In the genomic region with DNA sequence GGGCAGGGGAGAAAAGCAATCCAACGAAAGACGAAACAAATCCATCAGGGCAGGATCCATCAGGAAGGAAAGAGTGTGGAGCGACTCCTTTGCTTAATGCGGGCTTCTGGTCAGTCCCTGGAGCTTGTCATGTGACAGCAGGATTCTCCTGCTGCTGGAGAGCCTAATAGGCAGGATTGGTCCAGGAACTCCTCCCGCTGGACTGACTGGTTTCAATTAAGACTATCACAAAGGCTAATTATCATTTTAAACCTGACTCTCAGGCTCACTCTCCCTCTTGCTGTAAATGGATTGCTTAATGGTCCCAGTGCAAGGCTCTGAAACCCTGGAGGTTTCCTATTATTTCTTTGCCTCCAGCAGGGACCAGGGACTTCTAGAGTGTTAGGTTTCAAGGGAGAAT, we compare ENCODE assay signal across 21 cellular contexts.
DNase-seq lines count a peak whose midpoint lies in the region; ATAC-seq and TF ChIP-seq lines count a peak whose summit lies in the region.
"Had no signal": no experiment of that assay in that cellular context is flagged by ENCODE, and none has a peak within 500 bp of the region (broad histone marks: within the 10 kb centered on the region; RNA-seq: fewer than 3 reads in every experiment).

No MANE protein-coding gene starts in this region.

- H3K27ac ChIP-seq in GM23338 (ENCODE audit: low read depth) (no peak overlapping the region), endodermal cell (ENCODE audit: low read depth, low read length) (no peak overlapping the region)
- H3K27ac ChIP-seq: HL-60 had no signal

- H3K4me1 Mint-ChIP-seq in GM23338: peaks cover 68% of the 10 kb centered on the region
- peaks cover 4% of the 10 kb centered on the region for H3K4me1 Mint-ChIP-seq in endodermal cell
- H3K4me1 Mint-ChIP-seq: CD8-positive, alpha-beta memory T cell had no signal

- TF ChIP-seq CTCF in GM23338 (conservative IDR thresholded peaks at IDR 0.05; ENCODE audit: low read depth in 2 of 2): no peak
- no peak for TF ChIP-seq CTCF in endodermal cell (conservative IDR thresholded peaks at IDR 0.05)

- H3K4me1 ChIP-seq in GM23338 (ENCODE audit: insufficient read depth): peaks cover 54% of the 10 kb centered on the region
- no peaks in the 10 kb centered on the region for H3K4me1 ChIP-seq in endodermal cell (ENCODE audit: control insufficient read depth, insufficient read depth, low read length)

- H3K36me3 Mint-ChIP-seq in GM23338 (ENCODE audit: low read depth) (no peaks in the 10 kb centered on the region), endodermal cell (ENCODE audit: low read depth) (no peaks in the 10 kb centered on the region)

- no peaks in the 10 kb centered on the region for H3K27me3 ChIP-seq in GM23338 (ENCODE audit: insufficient read depth)
- H3K27me3 ChIP-seq in endodermal cell (ENCODE audit: control insufficient read depth, insufficient read depth, low read length, poor library complexity, severe bottlenecking): no peaks in the 10 kb centered on the region

- H3K4me3 Mint-ChIP-seq in GM23338: no peak overlapping the region; the same call in 2 of the 3 replicates
- no peak overlapping the region for H3K4me3 Mint-ChIP-seq in endodermal cell
- H3K4me3 Mint-ChIP-seq: CD8-positive, alpha-beta memory T cell; T-helper 1 cell treated with Interleukin-12 subunit alpha and Interleukin-12 subunit beta and Interleukin-4 antibody, amounts not matched to agents 30 μg/mL and 1 μg/mL, for 36 hours had no signal

- no peaks in the 10 kb centered on the region for H3K79me2 ChIP-seq in GM23338 (replicated peaks; ENCODE audit: insufficient read depth)

- ATAC-seq in GM23338: peak; percentile 24
- peak; percentile 17; the same call in 1 of the 3 replicates for ATAC-seq in SK-N-SH treated with all-trans-retinoic acid at 6 μM for 48 hours
- ATAC-seq in left colon: no peak
- ATAC-seq in GM21717 (IDR thresholded peaks at IDR 0.05; ENCODE audit: unreplicated experiment): no peak
- ATAC-seq in HG02973 (IDR thresholded peaks at IDR 0.05; ENCODE audit: unreplicated experiment): no peak

- intact Hi-C loops in left colon (cut with DNase I, micrococcal nuclease): no loop called here

- no peak overlapping the region for H3K27ac Mint-ChIP-seq in GM23338
- no peak overlapping the region for H3K27ac Mint-ChIP-seq in endodermal cell
- H3K27ac Mint-ChIP-seq: CD8-positive, alpha-beta memory T cell; T-helper 1 cell treated with Interleukin-12 subunit alpha and Interleukin-12 subunit beta and Interleukin-4 antibody, amounts not matched to agents 30 μg/mL and 1 μg/mL, for 36 hours had no signal

- no peaks in the 10 kb centered on the region for H3K9me3 Mint-ChIP-seq in GM23338
- H3K9me3 Mint-ChIP-seq in endodermal cell: no peaks in the 10 kb centered on the region

- DNase-seq in GM23338 (ENCODE audit: low spot score): no peak
- DNase-seq in NCI-H146 treated with DMSO at 0.1 percent for 48 hours (lab: John Stamatoyannopoulos, UW; ENCODE audit: unreplicated experiment): peak; percentile 5
- DNase-seq in islet precursor cell: peak; percentile 81
- DNase-seq in endodermal cell: no peak
- no peak for DNase-seq in left colon
- DNase-seq: ACHN; C1 segment of cervical spinal cord; CD8-positive, alpha-beta memory T cell; DMS53; EL; NCI-H1694; NCI-H2227 treated with DMSO at 0.1 percent for 48 hours; NCI-H524; OCI-M1; RPMI8226; SHP77 treated with DMSO at 0.1 percent for 48 hours had no signal

- no peak overlapping the region for H3K4me3 ChIP-seq in GM23338
- no peak overlapping the region for H3K4me3 ChIP-seq in endodermal cell (ENCODE audit: low read length)

- H3K9ac ChIP-seq in endodermal cell (ENCODE audit: extremely low read depth, low read length, poor library complexity, severe bottlenecking): no peak overlapping the region

- peaks cover 12% of the 10 kb centered on the region for H3K27me3 Mint-ChIP-seq in GM23338 (ENCODE audit: insufficient read depth, low read depth, poor library complexity)
- H3K27me3 Mint-ChIP-seq in endodermal cell (ENCODE audit: insufficient read depth): peaks cover 5% of the 10 kb centered on the region
- H3K27me3 Mint-ChIP-seq: CD8-positive, alpha-beta memory T cell had no signal

- H3K36me3 ChIP-seq in GM23338 (ENCODE audit: insufficient read depth): no peaks in the 10 kb centered on the region
- H3K36me3 ChIP-seq in endodermal cell (ENCODE audit: control insufficient read depth, insufficient read depth, low read length): no peaks in the 10 kb centered on the region

- no peaks in the 10 kb centered on the region for H4K20me1 ChIP-seq in GM23338 (replicated peaks; ENCODE audit: insufficient read depth)

- H3K4me2 ChIP-seq in GM23338: 0 out of 2 replicates have a peak overlapping the region, but pooled peaks have one; percentile 16

- H3F3A ChIP-seq in GM23338 (replicated peaks; ENCODE audit: low read depth): peaks cover 7% of the 10 kb centered on the region; the same call in 1 of the 2 replicates

- H2AFZ ChIP-seq in GM23338: no peak overlapping the region

- 68 to 69% methylated on average over 5 of the region's 5 CpGs for WGBS in endodermal cell (ENCODE audit: insufficient coverage in 1 of 2, insufficient read length in 1 of 2), 2 experiments

- peaks cover 3% of the 10 kb centered on the region for H3K9me2 ChIP-seq in GM23338 (ENCODE audit: insufficient read depth)

- no peaks in the 10 kb centered on the region for H3K9me3 ChIP-seq in endodermal cell (ENCODE audit: control insufficient read depth, low read length)

TF ChIP-seq in GM23338, 12 proteins besides CTCF, POLR2A, EP300 and RAD21 (continues in another document):
- TF ChIP-seq EZH2phosphoT487 (IDR thresholded peaks at IDR 0.05; ENCODE audit: unreplicated experiment): no peak
- TF ChIP-seq CREB1 (CRISPR knock-in tag; IDR thresholded peaks at IDR 0.05; ENCODE audit: low read depth): no peak
- TF ChIP-seq ZNF114 (CRISPR knock-in tag; IDR thresholded peaks at IDR 0.05): no peak
- TF ChIP-seq, protein P1, sequence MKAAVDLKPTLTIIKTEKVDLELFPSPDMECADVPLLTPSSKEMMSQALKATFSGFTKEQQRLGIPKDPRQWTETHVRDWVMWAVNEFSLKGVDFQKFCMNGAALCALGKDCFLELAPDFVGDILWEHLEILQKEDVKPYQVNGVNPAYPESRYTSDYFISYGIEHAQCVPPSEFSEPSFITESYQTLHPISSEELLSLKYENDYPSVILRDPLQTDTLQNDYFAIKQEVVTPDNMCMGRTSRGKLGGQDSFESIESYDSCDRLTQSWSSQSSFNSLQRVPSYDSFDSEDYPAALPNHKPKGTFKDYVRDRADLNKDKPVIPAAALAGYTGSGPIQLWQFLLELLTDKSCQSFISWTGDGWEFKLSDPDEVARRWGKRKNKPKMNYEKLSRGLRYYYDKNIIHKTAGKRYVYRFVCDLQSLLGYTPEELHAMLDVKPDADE (IDR thresholded peaks at IDR 0.05): no peak
- no peak for TF ChIP-seq JUNB (IDR thresholded peaks at IDR 0.05; ENCODE audit: unreplicated experiment)
- no peak for TF ChIP-seq EZH2 (IDR thresholded peaks at IDR 0.05; ENCODE audit: low read depth, unreplicated experiment)
- no peak for TF ChIP-seq ZNF331 (CRISPR knock-in tag; IDR thresholded peaks at IDR 0.05; ENCODE audit: low read depth)

TF ChIP-seq in SK-N-SH treated with all-trans-retinoic acid at 6 μM for 48 hours, 23 proteins besides CTCF, POLR2A, EP300 and RAD21 (continues in another document):
- TF ChIP-seq ARNTL (CRISPR knock-in tag; IDR thresholded peaks at IDR 0.05; ENCODE audit: borderline replicate concordance, low read depth): no peak
- no peak for TF ChIP-seq TOX (CRISPR knock-in tag; IDR thresholded peaks at IDR 0.05; ENCODE audit: borderline replicate concordance)
- TF ChIP-seq BACH2 (CRISPR knock-in tag; IDR thresholded peaks at IDR 0.05; ENCODE audit: borderline replicate concordance): no peak
- peak; percentile 59; the same call in 1 of the 2 replicates for TF ChIP-seq TCF4 (CRISPR knock-in tag; IDR thresholded peaks at IDR 0.05; ENCODE audit: borderline replicate concordance)
- TF ChIP-seq, protein P2, sequence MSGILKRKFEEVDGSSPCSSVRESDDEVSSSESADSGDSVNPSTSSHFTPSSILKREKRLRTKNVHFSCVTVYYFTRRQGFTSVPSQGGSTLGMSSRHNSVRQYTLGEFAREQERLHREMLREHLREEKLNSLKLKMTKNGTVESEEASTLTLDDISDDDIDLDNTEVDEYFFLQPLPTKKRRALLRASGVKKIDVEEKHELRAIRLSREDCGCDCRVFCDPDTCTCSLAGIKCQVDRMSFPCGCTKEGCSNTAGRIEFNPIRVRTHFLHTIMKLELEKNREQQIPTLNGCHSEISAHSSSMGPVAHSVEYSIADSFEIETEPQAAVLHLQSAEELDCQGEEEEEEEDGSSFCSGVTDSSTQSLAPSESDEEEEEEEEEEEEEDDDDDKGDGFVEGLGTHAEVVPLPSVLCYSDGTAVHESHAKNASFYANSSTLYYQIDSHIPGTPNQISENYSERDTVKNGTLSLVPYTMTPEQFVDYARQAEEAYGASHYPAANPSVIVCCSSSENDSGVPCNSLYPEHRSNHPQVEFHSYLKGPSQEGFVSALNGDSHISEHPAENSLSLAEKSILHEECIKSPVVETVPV (CRISPR knock-in tag; IDR thresholded peaks at IDR 0.05): no peak
- TF ChIP-seq ESRRG (CRISPR knock-in tag; IDR thresholded peaks at IDR 0.05): no peak
- TF ChIP-seq, protein P3, sequence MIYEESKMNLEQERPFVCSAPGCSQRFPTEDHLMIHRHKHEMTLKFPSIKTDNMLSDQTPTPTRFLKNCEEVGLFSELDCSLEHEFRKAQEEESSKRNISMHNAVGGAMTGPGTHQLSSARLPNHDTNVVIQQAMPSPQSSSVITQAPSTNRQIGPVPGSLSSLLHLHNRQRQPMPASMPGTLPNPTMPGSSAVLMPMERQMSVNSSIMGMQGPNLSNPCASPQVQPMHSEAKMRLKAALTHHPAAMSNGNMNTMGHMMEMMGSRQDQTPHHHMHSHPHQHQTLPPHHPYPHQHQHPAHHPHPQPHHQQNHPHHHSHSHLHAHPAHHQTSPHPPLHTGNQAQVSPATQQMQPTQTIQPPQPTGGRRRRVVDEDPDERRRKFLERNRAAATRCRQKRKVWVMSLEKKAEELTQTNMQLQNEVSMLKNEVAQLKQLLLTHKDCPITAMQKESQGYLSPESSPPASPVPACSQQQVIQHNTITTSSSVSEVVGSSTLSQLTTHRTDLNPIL (CRISPR knock-in tag; IDR thresholded peaks at IDR 0.05; ENCODE audit: low read depth): no peak

Comparison
In these comparisons a context has a peak if more than half of its experiments do, and no peak if none do; other contexts are left out.
1. ATAC-seq: peak in GM23338 (single experiment) and SK-N-SH treated with all-trans-retinoic acid at 6 μM for 48 hours (single experiment); none in left colon (single experiment), GM21717 (single experiment) and HG02973 (single experiment).
2. DNase-seq: peak in NCI-H146 treated with DMSO at 0.1 percent for 48 hours (single experiment) and islet precursor cell (single experiment); none in GM23338 (single experiment), endodermal cell (single experiment) and left colon (0 of 2).